Comparison of ENCODE assay signal across 14 cellular contexts in genomic region chr7:32532086-32532485, GRCh38. TPM values are rescaled to one million over a fixed set of nuclear protein-coding genes. Genes with fewer than 3 reads are reported as not detected.
DNase-seq lines count a peak whose midpoint lies in the region; ATAC-seq and TF ChIP-seq lines count a peak whose summit lies in the region.
"Had no signal": no experiment of that assay in that cellular context is flagged by ENCODE, and none has a peak within 500 bp of the region (broad histone marks: within the 10 kb centered on the region; RNA-seq: fewer than 3 reads in every experiment).

No MANE protein-coding gene starts in this region.

- H3K9me3 Mint-ChIP-seq in GM23338 (peaks cover 4% of the 10 kb centered on the region; the same call in 1 of the 3 replicates), osteocyte (ENCODE audit: unreplicated experiment) (no peaks in the 10 kb centered on the region)
- H3K9me3 Mint-ChIP-seq: CD4-positive, alpha-beta T cell had no signal

- no peak for ATAC-seq in GM23338
- ATAC-seq in PC-3 = 0 out of 2 replicates have a peak, but pooled peaks have one; percentile 28
- ATAC-seq: A549 had no signal

- H3K4me1 Mint-ChIP-seq in GM23338 (peaks cover 30% of the 10 kb centered on the region), osteocyte (ENCODE audit: unreplicated experiment) (peaks cover 14% of the 10 kb centered on the region)

- intact Hi-C loops in PC-3 (cut with micrococcal nuclease) (no loop called here), colonic mucosa (cut with DNase I) (no loop called here)

- H2AFZ ChIP-seq in GM23338 (no peak overlapping the region), PC-3 (ENCODE audit: low read length) (no peak overlapping the region)

- no peaks in the 10 kb centered on the region for H3F3A ChIP-seq in GM23338 (replicated peaks; ENCODE audit: low read depth)
- no peaks in the 10 kb centered on the region for H3F3A ChIP-seq in PC-3 (ENCODE audit: low read length, unreplicated experiment)

- H3K4me1 ChIP-seq in GM23338 (ENCODE audit: insufficient read depth) = peaks cover 25% of the 10 kb centered on the region
- peaks cover 18% of the 10 kb centered on the region for H3K4me1 ChIP-seq in PC-3 (ENCODE audit: insufficient read depth, low read length)
- no peaks in the 10 kb centered on the region for H3K4me1 ChIP-seq in colonic mucosa
- H3K4me1 ChIP-seq: Caco-2 had no signal

- POLR2A ChIA-PET in PC-3 (lab: Charles Lee; ENCODE audit: unreplicated experiment) = no interaction called here

- H3K4me2 ChIP-seq in GM23338 (no peak overlapping the region), PC-3 (ENCODE audit: low read length) (no peak overlapping the region)
- H3K4me2 ChIP-seq: A549 had no signal

- H3K9me3 ChIP-seq in PC-3 (ENCODE audit: low read length) (no peaks in the 10 kb centered on the region), colonic mucosa (no peaks in the 10 kb centered on the region)
- H3K9me3 ChIP-seq: A549, Caco-2 had no signal

- H3K36me3 Mint-ChIP-seq in GM23338 (ENCODE audit: low read depth) (peaks cover 25% of the 10 kb centered on the region), osteocyte (ENCODE audit: unreplicated experiment) (peaks cover 3% of the 10 kb centered on the region)

- BruUV-seq in PC-3 (replicated peaks; lab: Mats Ljungman, UMichigan) = no TSS peak

- 0 out of 2 replicates have a peak overlapping the region, but pooled peaks have one; percentile 89 for H3K27ac Mint-ChIP-seq in GM23338
- H3K27ac Mint-ChIP-seq in osteocyte (ENCODE audit: unreplicated experiment) = no peak overlapping the region
- H3K27ac Mint-ChIP-seq: CD4-positive, alpha-beta T cell had no signal

- TF ChIP-seq CTCF in GM23338 (conservative IDR thresholded peaks at IDR 0.05; ENCODE audit: low read depth in 2 of 2) (no peak), PC-3 (conservative IDR thresholded peaks at IDR 0.05; ENCODE audit: low read depth, low read length) (no peak), colonic mucosa (IDR thresholded peaks at IDR 0.05) (no peak), osteocyte (IDR thresholded peaks at IDR 0.05) (no peak)

- H3K27me3 ChIP-seq in GM23338 (ENCODE audit: insufficient read depth) = no peaks in the 10 kb centered on the region
- no peaks in the 10 kb centered on the region for H3K27me3 ChIP-seq in PC-3 (ENCODE audit: low read length)
- no peaks in the 10 kb centered on the region for H3K27me3 ChIP-seq in colonic mucosa

- H3K79me2 ChIP-seq in GM23338 (replicated peaks; ENCODE audit: insufficient read depth) = peaks cover 73% of the 10 kb centered on the region
- 0 out of 2 replicates have a peak, but pooled peaks cover 12% of the 10 kb centered on the region for H3K79me2 ChIP-seq in PC-3 (ENCODE audit: low read length)

- H3K36me3 ChIP-seq in GM23338 (ENCODE audit: insufficient read depth) (no peaks in the 10 kb centered on the region), PC-3 (ENCODE audit: low read depth, low read length) (no peaks in the 10 kb centered on the region), colonic mucosa (no peaks in the 10 kb centered on the region)

- H3K4me3 Mint-ChIP-seq in GM23338 (no peak overlapping the region), osteocyte (ENCODE audit: unreplicated experiment) (no peak overlapping the region)
- H3K4me3 Mint-ChIP-seq: CD4-positive, alpha-beta T cell had no signal

- H3K27ac ChIP-seq in GM23338 (ENCODE audit: low read depth) (no peak overlapping the region), PC-3 (ENCODE audit: low read length) (no peak overlapping the region), colonic mucosa (no peak overlapping the region)
- H3K27ac ChIP-seq: 22Rv1, A549, C4-2B had no signal

- peaks cover 6% of the 10 kb centered on the region; the same call in 1 of the 2 replicates for H3K9me2 ChIP-seq in GM23338 (ENCODE audit: insufficient read depth)
- H3K9me2 ChIP-seq in PC-3 (replicated peaks; ENCODE audit: low read length) = no peaks in the 10 kb centered on the region

- H3K9ac ChIP-seq in PC-3 (ENCODE audit: low read length) (no peak overlapping the region), colonic mucosa (ENCODE audit: low read depth in 2 of 2, low read length in 2 of 2) (no peak overlapping the region)

- DNase-seq in GM23338 (ENCODE audit: low spot score) (no peak), PC-3 (peak; percentile 46), colonic mucosa (peak; percentile 46), osteocyte (ENCODE audit: extremely low spot score, unreplicated experiment) (peak; percentile 57), putamen (ENCODE audit: low spot score) (no peak), NCI-H226 (no peak), OCI-M2 (lab: John Stamatoyannopoulos, UW; ENCODE audit: unreplicated experiment) (no peak)
- DNase-seq: AML-193; Caco-2; CD4-positive, alpha-beta T cell; GOT3 had no signal

- H3K27me3 Mint-ChIP-seq in GM23338 (ENCODE audit: insufficient read depth, low read depth, poor library complexity) (peaks cover 6% of the 10 kb centered on the region), osteocyte (ENCODE audit: unreplicated experiment) (no peaks in the 10 kb centered on the region)
- H3K27me3 Mint-ChIP-seq: CD4-positive, alpha-beta T cell had no signal

- H3K4me3 ChIP-seq in GM23338 (no peak overlapping the region), PC-3 (ENCODE audit: low read length) (no peak overlapping the region), colonic mucosa (no peak overlapping the region)
- H3K4me3 ChIP-seq: A549 had no signal

- H4K20me1 ChIP-seq in GM23338 (replicated peaks; ENCODE audit: insufficient read depth) = peaks cover 20% of the 10 kb centered on the region
- no peaks in the 10 kb centered on the region for H4K20me1 ChIP-seq in PC-3 (ENCODE audit: low read length)

- CTCF ChIA-PET in PC-3 (lab: Charles Lee) = no interaction called here

TF ChIP-seq in GM23338, 12 proteins besides CTCF, POLR2A, EP300 and RAD21 (continues in another document):
- TF ChIP-seq ZNF114 (CRISPR knock-in tag; IDR thresholded peaks at IDR 0.05) = no peak
- TF ChIP-seq CREB1 (CRISPR knock-in tag; IDR thresholded peaks at IDR 0.05; ENCODE audit: low read depth) = no peak
- no peak for TF ChIP-seq EZH2 (IDR thresholded peaks at IDR 0.05; ENCODE audit: low read depth, unreplicated experiment)
- TF ChIP-seq STAT1 (IDR thresholded peaks at IDR 0.05; ENCODE audit: unreplicated experiment) = no peak
- no peak for TF ChIP-seq EZH2phosphoT487 (IDR thresholded peaks at IDR 0.05; ENCODE audit: unreplicated experiment)
- no peak for TF ChIP-seq NANOG (IDR thresholded peaks at IDR 0.05; ENCODE audit: borderline replicate concordance)
- TF ChIP-seq ZNF331 (CRISPR knock-in tag; IDR thresholded peaks at IDR 0.05; ENCODE audit: low read depth) = no peak
- no peak for TF ChIP-seq ETS1 (IDR thresholded peaks at IDR 0.05)
- TF ChIP-seq REST (IDR thresholded peaks at IDR 0.05; ENCODE audit: unreplicated experiment) = no peak

RNA-seq across cellular contexts. Expression of gene AVL9, which starts 36.8 kb away (rescaled TPM):
- 33.8 and 35.0 TPM in 2 replicates for total RNA-seq in GM23338 (2014; rRNA removed; shearing (Covaris generic))
- 13.1 and 14.3 TPM in 2 replicates for polyA plus RNA-seq in GM23338 (2016; fragmentation: Nextera tagmentation; extraction: Ambion mirVana)
- total RNA-seq in PC-3 (2014; rRNA removed) (11.3 and 13.2 TPM in 2 replicates), colonic mucosa (10 to 100 TPM; 86.1 to 97.3 TPM), osteocyte (21.2 and 28.4 TPM in 2 replicates)

RNA-seq across cellular contexts. Expression of gene LSM5, which starts 41.9 kb away (rescaled TPM):
- total RNA-seq in GM23338 (2014; rRNA removed; shearing (Covaris generic)) = 56.6 and 59.5 TPM in 2 replicates
- 469 and 513 TPM in 2 replicates for polyA plus RNA-seq in GM23338 (2016; fragmentation: Nextera tagmentation; extraction: Ambion mirVana)
- total RNA-seq in PC-3 (2014; rRNA removed) (24.8 and 38.9 TPM in 2 replicates), colonic mucosa (10 to 100 TPM; 42.7 to 64.3 TPM), osteocyte (32.7 and 35.5 TPM in 2 replicates)

Comparison
In these comparisons a context has a peak if more than half of its experiments do, and no peak if none do; other contexts are left out.
1. DNase-seq: peak in PC-3 (single experiment), colonic mucosa (single experiment) and osteocyte (single experiment); none in GM23338 (single experiment), putamen (single experiment), NCI-H226 (single experiment) and OCI-M2 (single experiment).